Comparison of ENCODE assay signal across 1 cellular context in the genomic region with DNA sequence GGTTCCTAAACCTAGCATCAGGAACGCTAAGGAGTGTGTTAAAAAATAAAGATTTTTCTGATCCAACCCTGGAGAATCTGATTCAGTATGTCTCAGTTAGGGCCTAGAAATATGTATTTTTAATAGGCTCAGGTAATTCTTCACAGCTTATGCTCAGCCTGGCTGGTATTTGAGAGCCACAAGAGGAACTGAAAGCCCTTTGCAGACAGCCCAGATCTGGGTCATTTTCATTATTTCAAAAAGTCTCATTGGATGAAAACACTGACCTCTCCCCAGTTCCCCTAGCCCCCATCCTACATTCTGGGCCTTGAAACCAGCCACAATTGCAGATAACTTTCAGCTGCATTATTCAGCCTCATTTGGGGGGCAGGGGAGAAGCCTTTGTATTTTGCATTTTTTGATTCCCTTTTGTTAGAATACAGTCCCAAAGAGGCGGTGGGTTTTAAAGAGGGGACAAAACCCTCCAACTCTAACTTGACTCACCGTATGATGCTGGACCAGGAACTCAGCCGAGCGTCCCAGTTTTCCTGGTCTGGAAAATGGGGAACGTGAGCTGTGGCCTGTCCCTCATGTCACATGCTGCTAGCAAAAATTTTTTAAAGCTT.
TF ChIP-seq lines count a peak whose summit lies in the region.

No MANE protein-coding gene starts in this region.

TF ChIP-seq in WTC11, 78 proteins besides CTCF, POLR2A, EP300 and RAD21 (continued from another document):
- no peak for TF ChIP-seq ZNF232 (CRISPR knock-in tag; IDR thresholded peaks at IDR 0.05)
- TF ChIP-seq, protein P1, sequence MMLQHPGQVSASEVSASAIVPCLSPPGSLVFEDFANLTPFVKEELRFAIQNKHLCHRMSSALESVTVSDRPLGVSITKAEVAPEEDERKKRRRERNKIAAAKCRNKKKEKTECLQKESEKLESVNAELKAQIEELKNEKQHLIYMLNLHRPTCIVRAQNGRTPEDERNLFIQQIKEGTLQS (CRISPR knock-in tag; conservative IDR thresholded peaks at IDR 0.05): no peak
- TF ChIP-seq, protein P2, sequence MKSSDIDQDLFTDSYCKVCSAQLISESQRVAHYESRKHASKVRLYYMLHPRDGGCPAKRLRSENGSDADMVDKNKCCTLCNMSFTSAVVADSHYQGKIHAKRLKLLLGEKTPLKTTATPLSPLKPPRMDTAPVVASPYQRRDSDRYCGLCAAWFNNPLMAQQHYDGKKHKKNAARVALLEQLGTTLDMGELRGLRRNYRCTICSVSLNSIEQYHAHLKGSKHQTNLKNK (CRISPR knock-in tag; IDR thresholded peaks at IDR 0.05): no peak
